Comparison of ENCODE assay signal across 9 cellular contexts in the genomic region with DNA sequence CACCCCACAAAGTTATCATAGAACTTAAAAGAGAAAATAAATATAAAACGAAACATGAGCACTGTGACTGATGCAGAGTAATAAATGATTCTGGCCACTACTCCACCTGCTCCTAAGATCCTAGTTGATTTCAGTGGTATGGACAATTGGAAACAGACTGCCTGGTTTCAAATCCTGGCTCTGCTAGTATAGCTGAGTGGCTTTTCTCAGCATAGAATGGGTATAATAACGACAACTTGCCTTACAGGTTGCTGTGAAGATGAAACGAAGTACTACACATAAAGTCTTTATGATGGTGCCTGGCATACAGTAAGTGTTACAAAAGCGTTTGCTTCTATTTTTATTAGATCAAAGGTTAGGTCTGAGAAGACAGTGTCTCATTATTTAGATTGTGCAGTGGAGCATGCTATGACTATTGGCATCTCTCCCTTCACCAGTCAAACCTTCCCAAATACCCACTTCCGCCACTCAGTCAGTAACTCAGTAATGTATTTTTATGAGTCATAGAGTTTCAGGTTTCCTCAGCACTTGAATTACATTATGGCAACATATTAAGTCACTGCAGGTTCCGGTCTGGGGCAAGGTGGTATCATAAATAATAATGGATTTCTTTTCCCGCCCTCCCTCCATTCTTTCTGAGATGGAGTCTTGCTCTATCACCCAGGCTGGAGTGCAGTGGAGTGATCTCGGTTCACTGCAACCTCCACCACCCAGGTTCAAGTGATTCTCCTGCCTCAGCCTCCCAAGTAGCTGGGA. TPM values are rescaled to one million over a fixed set of nuclear protein-coding genes. Genes with fewer than 3 reads are reported as not detected.
DNase-seq lines count a peak whose midpoint lies in the region; ATAC-seq lines count a peak whose summit lies in the region.
"Had no signal": no experiment of that assay in that cellular context is flagged by ENCODE, and none has a peak within 500 bp of the region (broad histone marks: within the 10 kb centered on the region; RNA-seq: fewer than 3 reads in every experiment).

No MANE protein-coding gene starts in this region.

- DNase-seq in CD4-positive, CD25-positive, alpha-beta regulatory T cell, result peak in 2 of 3 donors; percentile 9 to 88
- DNase-seq in NCI-H2227 treated with DMSO at 0.1 percent for 48 hours (lab: John Stamatoyannopoulos, UW), result peak; percentile 54
- peak; percentile 43 for DNase-seq in activated naive CD4-positive, alpha-beta T cell treated with anti-CD3 and anti-CD28 coated beads, Interleukin-2, amount 10 ng/mL, durations not matched to agents 7 days and 5 days
- peak; percentile 63 for DNase-seq in non-pigmented ciliary epithelial cell (ENCODE audit: low read depth)
- no peak for DNase-seq in cerebellar nuclear complex (lab: John Stamatoyannopoulos, UW)
- DNase-seq in RPMI8226, result no peak

- CTCF ChIA-PET in activated naive CD4-positive, alpha-beta T cell treated with anti-CD3 and anti-CD28 coated beads, Interleukin-2, amount 10 ng/mL, durations not matched to agents 7 days and 5 days (lab: Charles Lee), result no interaction called here

- ATAC-seq in CD4-positive, CD25-positive, alpha-beta regulatory T cell (ENCODE audit: low read depth in 2 of 2), result peak; percentile 95
- ATAC-seq in GM19035 (IDR thresholded peaks at IDR 0.05; ENCODE audit: unreplicated experiment) (peak; percentile 95), HG03108 (IDR thresholded peaks at IDR 0.05; ENCODE audit: unreplicated experiment) (peak; percentile 98)

- H3K36me3 ChIP-seq in CD4-positive, CD25-positive, alpha-beta regulatory T cell (ENCODE audit: control insufficient read depth, insufficient read depth, low read length), result no peaks in the 10 kb centered on the region

- no peaks in the 10 kb centered on the region for H3K36me3 Mint-ChIP-seq in CD4-positive, CD25-positive, alpha-beta regulatory T cell
- no peaks in the 10 kb centered on the region for H3K36me3 Mint-ChIP-seq in activated naive CD4-positive, alpha-beta T cell treated with anti-CD3 and anti-CD28 coated beads, Interleukin-2, amount 10 ng/mL, durations not matched to agents 7 days and 5 days

- H3K27ac Mint-ChIP-seq in CD4-positive, CD25-positive, alpha-beta regulatory T cell, result peak overlapping the region in 1 of 3 donors; percentile 34
- peak overlapping the region; percentile 63 for H3K27ac Mint-ChIP-seq in activated naive CD4-positive, alpha-beta T cell treated with anti-CD3 and anti-CD28 coated beads, Interleukin-2, amount 10 ng/mL, durations not matched to agents 7 days and 5 days

- H3K4me3 Mint-ChIP-seq in CD4-positive, CD25-positive, alpha-beta regulatory T cell, result peak overlapping the region in 3 of 4 donors; percentile 3 to 81 (median 47)
- no peak overlapping the region for H3K4me3 Mint-ChIP-seq in activated naive CD4-positive, alpha-beta T cell treated with anti-CD3 and anti-CD28 coated beads, Interleukin-2, amount 10 ng/mL, durations not matched to agents 7 days and 5 days

- H3K27ac ChIP-seq in CD4-positive, CD25-positive, alpha-beta regulatory T cell (ENCODE audit: insufficient read depth, low read length, poor library complexity, severe bottlenecking), result no peak overlapping the region
- H3K27ac ChIP-seq: KMS-11 had no signal

- H3K4me1 Mint-ChIP-seq in CD4-positive, CD25-positive, alpha-beta regulatory T cell, result peaks cover 5 to 26% (median 12%) of the 10 kb centered on the region in 4 donors
- peaks cover 9% of the 10 kb centered on the region for H3K4me1 Mint-ChIP-seq in activated naive CD4-positive, alpha-beta T cell treated with anti-CD3 and anti-CD28 coated beads, Interleukin-2, amount 10 ng/mL, durations not matched to agents 7 days and 5 days

- peak overlapping the region; percentile 45 for H3K4me3 ChIP-seq in CD4-positive, CD25-positive, alpha-beta regulatory T cell (ENCODE audit: low read depth, low read length)

- peaks cover 7% of the 10 kb centered on the region for H3K27me3 Mint-ChIP-seq in CD4-positive, CD25-positive, alpha-beta regulatory T cell
- H3K27me3 Mint-ChIP-seq in activated naive CD4-positive, alpha-beta T cell treated with anti-CD3 and anti-CD28 coated beads, Interleukin-2, amount 10 ng/mL, durations not matched to agents 7 days and 5 days, result peaks cover 8% of the 10 kb centered on the region

- peaks cover 8% of the 10 kb centered on the region for H3K4me1 ChIP-seq in CD4-positive, CD25-positive, alpha-beta regulatory T cell (ENCODE audit: control insufficient read depth, insufficient read depth, low read length, poor library complexity, severe bottlenecking)

- no peaks in the 10 kb centered on the region for H3K27me3 ChIP-seq in CD4-positive, CD25-positive, alpha-beta regulatory T cell (ENCODE audit: control insufficient read depth, insufficient read depth, low read length)

- no peaks in the 10 kb centered on the region for H3K9me3 ChIP-seq in CD4-positive, CD25-positive, alpha-beta regulatory T cell (ENCODE audit: control insufficient read depth in 2 of 2, low read length in 2 of 2)

- no peaks in the 10 kb centered on the region for H3K9me3 Mint-ChIP-seq in CD4-positive, CD25-positive, alpha-beta regulatory T cell
- H3K9me3 Mint-ChIP-seq in activated naive CD4-positive, alpha-beta T cell treated with anti-CD3 and anti-CD28 coated beads, Interleukin-2, amount 10 ng/mL, durations not matched to agents 7 days and 5 days, result no peaks in the 10 kb centered on the region

RNA-seq across cellular contexts. Expression of gene NR2C1, which starts 29.7 kb away (rescaled TPM):
- total RNA-seq in CD4-positive, CD25-positive, alpha-beta regulatory T cell, result 58.3 TPM
- polyA plus RNA-seq in CD4-positive, CD25-positive, alpha-beta regulatory T cell, result 1 to 10 TPM; 6.1 to 9.9 (median 9.4) TPM

Comparison
In these comparisons a context has a peak if more than half of its experiments do, and no peak if none do; other contexts are left out.
1. DNase-seq: peak in CD4-positive, CD25-positive, alpha-beta regulatory T cell (2 of 3), NCI-H2227 treated with DMSO at 0.1 percent for 48 hours (single experiment), activated naive CD4-positive, alpha-beta T cell treated with anti-CD3 and anti-CD28 coated beads, Interleukin-2, amount 10 ng/mL, durations not matched to agents 7 days and 5 days (single experiment) and non-pigmented ciliary epithelial cell (single experiment); none in cerebellar nuclear complex (0 of 2) and RPMI8226 (single experiment).
2. Peak in every context shown above with its lines, with median percentiles within 50 percentile points of each other: ATAC-seq.